In genomic region chr1:208929575-208929974, GRCh38 we compare ENCODE assay signal across 24 cellular contexts.
A peak's percentile ranks its signal among the peaks of the same experiment; 100 is the strongest.
DNase-seq lines count a peak whose midpoint lies in the region; ATAC-seq, FAIRE-seq and TF ChIP-seq lines count a peak whose summit lies in the region.
"Had no signal": no experiment of that assay in that cellular context is flagged by ENCODE, and none has a peak within 500 bp of the region (broad histone marks: within the 10 kb centered on the region; RNA-seq: fewer than 3 reads in every experiment).

No MANE protein-coding gene starts in this region.

- no peaks in the 10 kb centered on the region for H3K79me2 ChIP-seq in keratinocyte (ENCODE audit: control insufficient read depth, insufficient read depth, low read length)

- no peak overlapping the region for H2AFZ ChIP-seq in keratinocyte (ENCODE audit: control insufficient read depth, low read length)
- H2AFZ ChIP-seq: GM23338 had no signal

- H3K9ac ChIP-seq in keratinocyte (ENCODE audit: control insufficient read depth, extremely low read depth, insufficient read depth, low read length), result no peak overlapping the region

- peaks cover 11% of the 10 kb centered on the region for H3K4me1 ChIP-seq in keratinocyte (ENCODE audit: control insufficient read depth, extremely low read depth, insufficient read depth, low read length)
- H3K4me1 ChIP-seq: sigmoid colon had no signal

- dilution Hi-C loops in keratinocyte (cut with MboI; ENCODE audit: extremely low pct_ligation_motif_present, low sequenced_read_pairs), result no loop called here

- H3K9me3 ChIP-seq in keratinocyte (ENCODE audit: control insufficient read depth, low read depth, low read length), result no peaks in the 10 kb centered on the region
- H3K9me3 ChIP-seq: sigmoid colon, SJCRH30 had no signal

- no peaks in the 10 kb centered on the region for H3K36me3 ChIP-seq in bronchial epithelial cell (ENCODE audit: control insufficient read depth, insufficient read depth, low read length)
- H3K36me3 ChIP-seq in keratinocyte (ENCODE audit: control insufficient read depth in 2 of 2, extremely low read depth in 1 of 2, insufficient read depth in 2 of 2, low read length in 2 of 2), result no peaks in the 10 kb centered on the region
- H3K36me3 ChIP-seq: sigmoid colon, SJCRH30 had no signal

- DNase-seq in EH (ENCODE audit: low read depth) (peak; percentile 60), NCI-H446 treated with DMSO at 0.1 percent for 48 hours (lab: John Stamatoyannopoulos, UW) (peak; percentile 80), bronchial epithelial cell (ENCODE audit: low read depth) (peak; percentile 85), keratinocyte (ENCODE audit: low read depth, low spot score) (peak; percentile 35), H4 (ENCODE audit: low spot score) (no peak), glomerular visceral epithelial cell (ENCODE audit: extremely low spot score) (no peak)
- DNase-seq: activated CD4-positive, alpha-beta T cell treated with anti-CD3 and anti-CD28 coated beads, Interleukin-2, amount 10 ng/mL, durations not matched to agents 7 days and 5 days; activated CD8-positive, alpha-beta memory T cell treated with anti-CD3 and anti-CD28 coated beads, Interleukin-2, amount 10 ng/mL, durations not matched to agents 7 days and 5 days; CD4-positive, alpha-beta memory T cell; DMS 273 treated with DMSO at 0.1 percent for 48 hours; effector memory CD8-positive, alpha-beta T cell; GDM1; immature natural killer cell; NCI-H1105 treated with DMSO at 0.1 percent for 48 hours; NCI-H2081; NCI-H345; sigmoid colon; SJCRH30; stimulated activated CD8-positive, alpha-beta memory T cell treated with anti-CD3 and anti-CD28 coated beads, Interleukin-4, amount 100 ng/mL, for 48 hours had no signal

- no peak overlapping the region for H3K27ac ChIP-seq in keratinocyte (ENCODE audit: control insufficient read depth, insufficient read depth, low read length)
- H3K27ac ChIP-seq: sigmoid colon, SJCRH30 had no signal

- peak overlapping the region; percentile 2 for H3K4me2 ChIP-seq in keratinocyte (ENCODE audit: control insufficient read depth, extremely low read depth, insufficient read depth, low read depth, low read length)
- H3K4me2 ChIP-seq: GM23338 had no signal

- ATAC-seq in GM21447 (IDR thresholded peaks at IDR 0.05; ENCODE audit: unreplicated experiment) (no peak), GM19395 (IDR thresholded peaks at IDR 0.05; ENCODE audit: unreplicated experiment) (no peak)
- ATAC-seq: activated CD8-positive, alpha-beta memory T cell treated with anti-CD3 and anti-CD28 coated beads, Interleukin-2, amount 10 ng/mL, durations not matched to agents 7 days and 5 days; effector memory CD8-positive, alpha-beta T cell; GM23338 had no signal

- FAIRE-seq in bronchial epithelial cell (lab: Jason Lieb, UNC) (peak; percentile 93), keratinocyte (lab: Jason Lieb, UNC) (peak; percentile 84)
- FAIRE-seq: colon, GM12891 had no signal

- no peaks in the 10 kb centered on the region for H3K27me3 ChIP-seq in bronchial epithelial cell (ENCODE audit: control insufficient read depth, insufficient read depth, low read length)
- H3K27me3 ChIP-seq in keratinocyte (ENCODE audit: control insufficient read depth, extremely low read depth, insufficient read depth, low read length), result no peaks in the 10 kb centered on the region
- H3K27me3 ChIP-seq: sigmoid colon, SJCRH30 had no signal

- TF ChIP-seq CTCF in bronchial epithelial cell (IDR thresholded peaks at IDR 0.05; ENCODE audit: insufficient read depth, low read length, severe bottlenecking) (no peak), keratinocyte (optimal IDR thresholded peaks at IDR 0.05 in 1 of 3, IDR thresholded peaks at IDR 0.05 in 1 of 3, conservative IDR thresholded peaks at IDR 0.05 in 1 of 3; ENCODE audit: extremely low read depth in 1 of 3, insufficient read depth in 2 of 3, low read length in 3 of 3) (no peak)

- H3K4me3 ChIP-seq in bronchial epithelial cell (ENCODE audit: low read depth, low read length), result no peak overlapping the region
- H3K4me3 ChIP-seq in keratinocyte (ENCODE audit: control insufficient read depth in 2 of 3, extremely low read depth in 1 of 3, insufficient read depth in 2 of 3, low read depth in 1 of 3, low read length in 3 of 3), result no peak overlapping the region
- H3K4me3 ChIP-seq: GM23338, sigmoid colon, SJCRH30 had no signal

- H3K9me1 ChIP-seq in keratinocyte (ENCODE audit: control insufficient read depth, extremely low read depth, insufficient read depth, low read length), result no peaks in the 10 kb centered on the region

- H4K20me1 ChIP-seq in keratinocyte (ENCODE audit: control insufficient read depth, extremely low read depth, insufficient read depth, low read length), result no peaks in the 10 kb centered on the region

Comparison
In these comparisons a context has a peak if more than half of its experiments do, and no peak if none do; other contexts are left out.
1. DNase-seq: peak in EH (single experiment), NCI-H446 treated with DMSO at 0.1 percent for 48 hours (single experiment), bronchial epithelial cell (single experiment) and keratinocyte (single experiment); none in H4 (single experiment) and glomerular visceral epithelial cell (single experiment).